In the genomic region with DNA sequence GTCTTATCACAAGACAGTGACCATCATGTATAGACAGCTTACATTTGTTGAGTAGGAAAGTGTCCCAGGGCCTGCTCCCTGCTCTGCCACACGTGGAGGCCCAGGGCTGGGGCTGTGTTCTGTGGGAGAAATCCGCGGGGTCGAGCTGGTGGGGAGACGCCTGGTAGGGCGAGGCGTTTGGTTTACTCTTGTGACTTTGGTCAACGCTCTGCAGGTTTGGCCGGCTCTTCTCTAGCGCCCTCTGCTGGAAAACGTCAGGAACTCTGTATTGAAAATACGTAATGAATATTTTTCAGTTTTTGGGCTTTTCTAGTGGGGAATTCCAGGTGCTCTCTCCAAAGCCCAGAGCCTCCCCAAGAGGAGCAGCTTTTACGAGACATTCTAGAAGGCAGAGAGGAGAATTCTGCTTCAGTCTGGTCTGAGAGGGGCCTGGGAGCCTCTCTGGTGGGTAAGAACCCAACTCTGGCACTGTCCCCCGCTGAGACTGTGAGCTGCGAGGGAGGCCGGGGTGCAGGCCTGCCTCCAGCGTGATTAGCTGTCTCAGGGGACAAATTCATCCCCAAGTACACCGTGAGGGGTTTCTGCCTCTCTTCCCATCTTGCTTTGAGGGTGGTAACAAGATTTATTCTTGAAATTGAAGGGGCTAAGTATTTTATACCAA, we compare ENCODE assay signal across 8 cellular contexts.
A peak's percentile ranks its signal among the peaks of the same experiment; 100 is the strongest.
DNase-seq lines count a peak whose midpoint lies in the region; ATAC-seq and TF ChIP-seq lines count a peak whose summit lies in the region.

No MANE protein-coding gene starts in this region.

- no peak for TF ChIP-seq EP300 in gastroesophageal sphincter (IDR thresholded peaks at IDR 0.05)
- TF ChIP-seq EP300 in ovary (IDR thresholded peaks at IDR 0.05) = no peak

- H3F3A ChIP-seq in OCI-LY1 (ENCODE audit: insufficient read depth, low read length) = no peaks in the 10 kb centered on the region

- WGBS in gastroesophageal sphincter (ENCODE audit: low coverage in 1 of 2), 2 donors = 0 to 27% methylated on average over 2 to 11 of the region's 18 CpGs
- WGBS in ovary, 3 donors = 18 to 19% (median 18%) methylated on average over 18 of the region's 18 CpGs

- no peaks in the 10 kb centered on the region for H3K79me2 ChIP-seq in OCI-LY1 (ENCODE audit: insufficient read depth, low read length)

- no peak overlapping the region for H3K27ac ChIP-seq in OCI-LY1 (ENCODE audit: low read depth, low read length, poor library complexity, severe bottlenecking)
- H3K27ac ChIP-seq in gastroesophageal sphincter = no peak overlapping the region
- no peak overlapping the region for H3K27ac ChIP-seq in ovary

- DNase-seq in NCI-H2107 treated with DMSO at 0.1 percent for 48 hours (lab: John Stamatoyannopoulos, UW; ENCODE audit: unreplicated experiment) (peak; percentile 12), NCI-H2107 (lab: John Stamatoyannopoulos, UW) (no peak), HK-2 (ENCODE audit: unreplicated experiment) (peak; percentile 54), ovary (peak; percentile 55 to 66 (median 60)), ureter (ENCODE audit: low spot score) (peak; percentile 65)
- peak; percentile 59 to 66 for DNase-seq in activated T-cell treated with anti-CD3 and anti-CD28 coated beads, Interleukin-2, amount 50 U/mL, for 48 hours

- intact Hi-C loops in ovary (cut with DNase I) = loop anchor here in 2 of 4 donors (10.0 kb wide), 2 partner anchors 160 to 210 kb away; no protein-coding TSS in a partner anchor

- ATAC-seq in gastroesophageal sphincter = no peak

- no peak overlapping the region for H3K4me2 ChIP-seq in OCI-LY1 (ENCODE audit: low read length)

- H3K4me1 ChIP-seq in OCI-LY1 (ENCODE audit: insufficient read depth, low read length, severe bottlenecking) = no peaks in the 10 kb centered on the region
- no peaks in the 10 kb centered on the region for H3K4me1 ChIP-seq in gastroesophageal sphincter
- H3K4me1 ChIP-seq in ovary (ENCODE audit: insufficient read depth) = no peaks in the 10 kb centered on the region

- H3K36me3 ChIP-seq in OCI-LY1 (ENCODE audit: insufficient read depth, low read length) = no peaks in the 10 kb centered on the region
- H3K36me3 ChIP-seq in gastroesophageal sphincter = no peaks in the 10 kb centered on the region
- no peaks in the 10 kb centered on the region for H3K36me3 ChIP-seq in ovary

- H3K9me3 ChIP-seq in OCI-LY1 (ENCODE audit: low read length) (no peaks in the 10 kb centered on the region), gastroesophageal sphincter (no peaks in the 10 kb centered on the region), ovary (no peaks in the 10 kb centered on the region)

- no peak for TF ChIP-seq POLR2A in gastroesophageal sphincter (IDR thresholded peaks at IDR 0.05)
- no peak for TF ChIP-seq POLR2A in ovary (IDR thresholded peaks at IDR 0.05)

- H3K9ac ChIP-seq in OCI-LY1 (ENCODE audit: low read length) = no peak overlapping the region

- no peaks in the 10 kb centered on the region for H3K27me3 ChIP-seq in OCI-LY1 (ENCODE audit: insufficient read depth, low read length)
- H3K27me3 ChIP-seq in gastroesophageal sphincter = peaks cover 52% of the 10 kb centered on the region
- no peaks in the 10 kb centered on the region for H3K27me3 ChIP-seq in ovary

- H2AFZ ChIP-seq in OCI-LY1 (ENCODE audit: low read length) = no peak overlapping the region

- H3K4me3 ChIP-seq in OCI-LY1 (ENCODE audit: low read depth, low read length, poor library complexity, severe bottlenecking) = no peak overlapping the region
- no peak overlapping the region for H3K4me3 ChIP-seq in gastroesophageal sphincter
- H3K4me3 ChIP-seq in ovary = no peak overlapping the region

- H3K9me2 ChIP-seq in OCI-LY1 (ENCODE audit: low read depth, low read length) = no peaks in the 10 kb centered on the region

- TF ChIP-seq CTCF in OCI-LY1 (IDR thresholded peaks at IDR 0.05; ENCODE audit: low read length) (peak; percentile 69), gastroesophageal sphincter (IDR thresholded peaks at IDR 0.05) (peak in 3 of 4 experiments; percentile 54 to 75 (median 63)), ovary (IDR thresholded peaks at IDR 0.05) (peak; percentile 39 to 66 (median 62))

- no peaks in the 10 kb centered on the region for H4K20me1 ChIP-seq in OCI-LY1 (ENCODE audit: insufficient read depth, low read length)
